In the genomic region with DNA sequence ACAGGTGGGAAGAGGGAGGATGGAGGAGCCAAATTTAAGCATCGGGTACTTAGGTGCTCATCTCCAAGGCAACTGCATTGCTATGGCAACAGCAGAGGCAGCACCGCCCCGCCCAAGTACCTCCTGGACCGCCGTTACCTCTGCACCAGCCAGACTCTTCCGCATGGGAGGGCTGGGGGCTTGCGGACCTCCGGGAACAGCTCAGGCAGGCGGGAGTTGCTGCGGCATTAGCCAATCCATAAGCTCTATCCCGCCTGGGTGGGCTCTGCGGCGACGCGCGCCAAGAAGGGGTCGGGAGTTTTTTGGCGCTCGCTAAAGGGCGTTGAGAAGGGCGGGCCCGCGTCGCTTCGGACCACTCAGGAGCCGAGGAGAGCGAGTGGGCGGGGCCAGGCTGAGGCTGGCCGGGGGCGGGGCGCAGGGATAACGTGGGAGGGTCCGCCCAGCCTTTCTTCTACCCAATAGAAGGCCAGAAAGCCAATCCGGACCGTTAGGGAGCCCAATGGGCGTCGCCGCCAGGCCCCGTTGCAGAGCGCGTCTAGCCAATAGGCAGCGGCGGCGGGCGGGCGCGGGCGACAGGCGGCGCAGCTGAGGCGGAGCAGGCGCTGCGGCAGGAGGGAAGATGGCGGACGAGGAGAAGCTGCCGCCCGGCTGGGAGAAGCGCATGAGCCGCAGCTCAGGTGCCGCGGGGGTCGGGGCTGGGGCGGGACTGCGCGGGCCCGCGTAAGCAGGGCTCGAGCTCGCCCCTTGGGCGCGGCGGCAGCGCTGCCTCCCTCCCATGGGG, we compare ENCODE assay signal across 8 cellular contexts. TPM values are rescaled to one million over a fixed set of nuclear protein-coding genes. Genes with fewer than 3 reads are reported as not detected.
DNase-seq lines count a peak whose midpoint lies in the region; TF ChIP-seq lines count a peak whose summit lies in the region.

A gene (plus strand): TSS at position 593 of the 781 bp plus-strand sequence. CDS start 27 bp downstream, at position 620.

- WGBS in stomach, 5 donors: 0 to 1% (median 0%) methylated on average over 17 to 73 of the region's 73 CpGs

- TF ChIP-seq EP300 in neural cell (conservative IDR thresholded peaks at IDR 0.05; ENCODE audit: poor library complexity, severe bottlenecking): peak; percentile 35
- TF ChIP-seq EP300 in stomach (IDR thresholded peaks at IDR 0.05): no peak

- H3K4me3 ChIP-seq in HAP-1: peak within 1 kb of the TSS; percentile 83
- peak within 1 kb of the TSS; percentile 85 for H3K4me3 ChIP-seq in MM.1S (ENCODE audit: low read length)
- H3K4me3 ChIP-seq in neural cell (ENCODE audit: low read length): peak within 1 kb of the TSS; percentile 97
- peak within 1 kb of the TSS; percentile 91 to 100 (median 100) for H3K4me3 ChIP-seq in stomach

- peak; percentile 45 for TF ChIP-seq CTCF in MM.1S (IDR thresholded peaks at IDR 0.05; ENCODE audit: low read length)
- TF ChIP-seq CTCF in neural cell (IDR thresholded peaks at IDR 0.05; ENCODE audit: poor library complexity, severe bottlenecking): peak; percentile 91
- TF ChIP-seq CTCF in stomach (IDR thresholded peaks at IDR 0.05): peak in 5 of 7 experiments; percentile 19 to 81 (median 56)

- DNase-seq in GDM1 (lab: John Stamatoyannopoulos, UW) (peak; percentile 99), HAP-1 (ENCODE audit: low spot score in 2 of 2) (peak; percentile 96 to 99), MM.1S (peak; percentile 99), SIG-M5 (lab: John Stamatoyannopoulos, UW) (peak; percentile 79), activated gamma-delta T cell (lab: John Stamatoyannopoulos, UW) (peak; percentile 99), fibroblast of the conjunctiva (ENCODE audit: low read depth) (peak; percentile 97), stomach (peak; percentile 100)

- H3K36me3 ChIP-seq in HAP-1 (replicated peaks) (peaks cover 28% of the 10 kb centered on the region), MM.1S (replicated peaks; ENCODE audit: insufficient read depth, low read length) (no peaks in the 10 kb centered on the region), neural cell (ENCODE audit: insufficient read depth, low read length) (no peaks in the 10 kb centered on the region), stomach (peaks cover 12 to 37% (median 34%) of the 10 kb centered on the region in 4 donors)

- in situ Hi-C loops in HAP-1 (cut with MboI; ENCODE audit: low sequenced_read_pairs): no loop called here

- H4K20me1 ChIP-seq in MM.1S (ENCODE audit: insufficient read depth, low read length) (no peaks in the 10 kb centered on the region), neural cell (ENCODE audit: insufficient read depth) (no peaks in the 10 kb centered on the region)

- peak within 1 kb of the TSS; percentile 85 for H2AFZ ChIP-seq in MM.1S (ENCODE audit: low read length)
- no peak within 1 kb of the TSS for H2AFZ ChIP-seq in neural cell (ENCODE audit: low read depth, low read length)

- intact Hi-C loops in stomach (cut with DNase I; ENCODE audit: low total_unique reads): no loop called here

- H3K4me1 ChIP-seq in HAP-1 (no peaks in the 10 kb centered on the region), MM.1S (ENCODE audit: low read length) (peaks cover 10% of the 10 kb centered on the region; the same call in 1 of the 2 replicates), stomach (peaks cover 13 to 37% (median 34%) of the 10 kb centered on the region in 4 donors)

- TF ChIP-seq RAD21 in neural cell (conservative IDR thresholded peaks at IDR 0.05): no peak

- peak within 1 kb of the TSS; percentile 21; the same call in 1 of the 2 replicates for H3K27ac ChIP-seq in MM.1S (ENCODE audit: low read length)
- H3K27ac ChIP-seq in neural cell (ENCODE audit: low read length): peak within 1 kb of the TSS; percentile 66
- H3K27ac ChIP-seq in stomach: peak within 1 kb of the TSS; percentile 70 to 89 (median 79)

- H3F3A ChIP-seq in MM.1S (ENCODE audit: insufficient read depth, low read length): peaks cover 5% of the 10 kb centered on the region; the same call in 1 of the 2 replicates
- H3F3A ChIP-seq in neural cell (ENCODE audit: insufficient read depth, low read length, poor library complexity, severe bottlenecking): no peaks in the 10 kb centered on the region

- TF ChIP-seq POLR2A in stomach (IDR thresholded peaks at IDR 0.05): no peak

- peaks cover 48% of the 10 kb centered on the region for H3K79me2 ChIP-seq in MM.1S (ENCODE audit: low read length)
- H3K79me2 ChIP-seq in neural cell (replicated peaks; ENCODE audit: insufficient read depth, low read length): peaks cover 28% of the 10 kb centered on the region

- H3K9me3 ChIP-seq in HAP-1: no peaks in the 10 kb centered on the region
- H3K9me3 ChIP-seq in MM.1S (replicated peaks; ENCODE audit: insufficient read depth, low read length): no peaks in the 10 kb centered on the region
- H3K9me3 ChIP-seq in neural cell (ENCODE audit: low read length): no peaks in the 10 kb centered on the region
- no peaks in the 10 kb centered on the region for H3K9me3 ChIP-seq in stomach

- H3K9me2 ChIP-seq in MM.1S (replicated peaks; ENCODE audit: insufficient read depth, low read length): no peaks in the 10 kb centered on the region
- H3K9me2 ChIP-seq in neural cell (ENCODE audit: insufficient read depth, low read length): no peaks in the 10 kb centered on the region

- no peaks in the 10 kb centered on the region for H3K27me3 ChIP-seq in HAP-1 (ENCODE audit: low read depth)
- no peaks in the 10 kb centered on the region for H3K27me3 ChIP-seq in MM.1S (replicated peaks; ENCODE audit: insufficient read depth, low read length)
- no peaks in the 10 kb centered on the region for H3K27me3 ChIP-seq in neural cell (ENCODE audit: insufficient read depth, low read depth, low read length)
- no peaks in the 10 kb centered on the region for H3K27me3 ChIP-seq in stomach

- H3K9ac ChIP-seq in MM.1S (ENCODE audit: low read length) (peak within 1 kb of the TSS; percentile 65), neural cell (ENCODE audit: low read length) (peak within 1 kb of the TSS; percentile 84)

- H3K4me2 ChIP-seq in MM.1S (ENCODE audit: low read depth, low read length): peak within 1 kb of the TSS; percentile 87
- peak within 1 kb of the TSS; percentile 51 for H3K4me2 ChIP-seq in neural cell (ENCODE audit: low read length)

TF ChIP-seq in neural cell, 6 proteins besides CTCF, POLR2A, EP300 and RAD21:
- peak; percentile 86 for TF ChIP-seq POLR2AphosphoS5 (IDR thresholded peaks at IDR 0.05)
- peak; percentile 98 for TF ChIP-seq MXI1 (conservative IDR thresholded peaks at IDR 0.05; ENCODE audit: poor library complexity, severe bottlenecking)
- peak; percentile 68 for TF ChIP-seq TAF1 (IDR thresholded peaks at IDR 0.05; ENCODE audit: low read depth)
- no peak for TF ChIP-seq SMC3 (conservative IDR thresholded peaks at IDR 0.05; ENCODE audit: poor library complexity)

RNA-seq across cellular contexts. Expression of the gene that starts here (rescaled TPM):
- 268 and 288 TPM in 2 replicates for polyA plus RNA-seq in neural cell
- polyA minus RNA-seq in neural cell: 88.4 and 94.9 TPM in 2 replicates
- total RNA-seq in stomach: 100 to 1,000 TPM in 1 of 5 donors, 10 to 100 TPM in 4; 24.2 to 101 (median 41.1) TPM
- polyA plus RNA-seq in stomach: 100 to 1,000 TPM in 1 of 3 donors, 10 to 100 TPM in 2; 94.1 to 105 (median 96.6) TPM

Comparison
In these comparisons a context has a peak if more than half of its experiments do, and no peak if none do; other contexts are left out.
1. Peak in every context shown above with its lines: DNase-seq, H3K4me3 ChIP-seq and H3K27ac ChIP-seq.
2. H3K27ac ChIP-seq: peak in every context shown above with its lines; median percentile 79 in stomach; 66 in neural cell; 21 in MM.1S.